29 cellular contexts compared by ENCODE assay signal in the genomic region with DNA sequence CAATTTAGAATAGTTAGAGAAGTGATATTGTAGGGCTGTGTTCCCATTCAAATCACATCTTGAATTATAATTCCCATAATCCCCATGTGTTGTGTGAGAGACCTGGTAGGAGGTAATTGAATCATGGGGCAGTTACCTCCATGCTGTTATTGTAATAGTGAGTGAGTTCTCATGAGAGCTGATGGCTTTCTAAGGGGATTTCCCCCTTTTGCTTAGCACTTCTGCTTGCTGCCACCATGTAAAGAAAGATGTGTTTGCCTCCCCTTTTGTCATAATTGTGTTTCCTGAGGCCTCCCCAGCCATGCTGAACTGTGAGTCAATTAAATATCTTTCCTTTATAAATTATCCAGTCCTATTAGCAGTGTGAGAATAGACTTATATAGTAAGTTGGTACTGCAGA. TPM values are rescaled to one million over a fixed set of nuclear protein-coding genes. Genes with fewer than 3 reads are reported as not detected.
"Had no signal": no experiment of that assay in that cellular context is flagged by ENCODE, and none has a peak within 500 bp of the region (broad histone marks: within the 10 kb centered on the region; RNA-seq: fewer than 3 reads in every experiment).

No MANE protein-coding gene starts in this region.

- ATAC-seq: activated naive CD4-positive, alpha-beta T cell treated with anti-CD3 and anti-CD28 coated beads, Interleukin-2, amount 50 U/mL, for 72 hours; activated T-cell treated with anti-CD3 and anti-CD28 coated beads, Interleukin-2, amount 50 U/mL, for 72 hours had no signal

- H3K4me1 Mint-ChIP-seq: activated CD4-positive, alpha-beta memory T cell treated with anti-CD3 and anti-CD28 coated beads, Interleukin-2, amount 10 ng/mL, durations not matched to agents 7 days and 5 days; activated CD4-positive, alpha-beta T cell treated with anti-CD3 and anti-CD28 coated beads, Interleukin-2, amount 10 ng/mL, durations not matched to agents 7 days and 5 days; activated naive CD8-positive, alpha-beta T cell treated with anti-CD3 and anti-CD28 coated beads, Interleukin-2, amount 10 ng/mL, durations not matched to agents 7 days and 5 days; brain had no signal

- FAIRE-seq: endometrium, endothelial cell of umbilical vein, frontal cortex had no signal

- H3K9me3 Mint-ChIP-seq: activated CD4-positive, alpha-beta T cell treated with anti-CD3 and anti-CD28 coated beads, Interleukin-2, amount 10 ng/mL, durations not matched to agents 7 days and 5 days; activated naive CD4-positive, alpha-beta T cell treated with anti-CD3 and anti-CD28 coated beads, Interleukin-2, amount 10 ng/mL, durations not matched to agents 7 days and 5 days had no signal

- H3K27me3 Mint-ChIP-seq: activated CD4-positive, alpha-beta memory T cell treated with anti-CD3 and anti-CD28 coated beads, Interleukin-2, amount 10 ng/mL, durations not matched to agents 7 days and 5 days; activated CD4-positive, alpha-beta T cell treated with anti-CD3 and anti-CD28 coated beads, Interleukin-2, amount 10 ng/mL, durations not matched to agents 7 days and 5 days; activated naive CD4-positive, alpha-beta T cell treated with anti-CD3 and anti-CD28 coated beads, Interleukin-2, amount 10 ng/mL, durations not matched to agents 7 days and 5 days; activated naive CD8-positive, alpha-beta T cell treated with anti-CD3 and anti-CD28 coated beads, Interleukin-2, amount 10 ng/mL, durations not matched to agents 7 days and 5 days; brain had no signal

- H3K9me3 ChIP-seq: colonic mucosa had no signal

- H3K36me3 ChIP-seq: ascending aorta, breast epithelium, cardiac muscle cell, colonic mucosa had no signal

- H3K4me1 ChIP-seq: ascending aorta, breast epithelium, colonic mucosa had no signal

- H3K36me3 Mint-ChIP-seq: activated naive CD4-positive, alpha-beta T cell treated with anti-CD3 and anti-CD28 coated beads, Interleukin-2, amount 10 ng/mL, durations not matched to agents 7 days and 5 days; brain had no signal

- H3K4me3 ChIP-seq: ascending aorta, breast epithelium, cardiac muscle cell, colonic mucosa had no signal

- DNase-seq: activated CD4-positive, alpha-beta memory T cell treated with anti-CD3 and anti-CD28 coated beads, Interleukin-2, amount 10 ng/mL, durations not matched to agents 7 days and 5 days; activated CD4-positive, alpha-beta T cell treated with anti-CD3 and anti-CD28 coated beads for 1 hour; activated CD4-positive, alpha-beta T cell treated with anti-CD3 and anti-CD28 coated beads for 4 hours; activated CD4-positive, alpha-beta T cell treated with anti-CD3 and anti-CD28 coated beads, Interleukin-2, amount 10 ng/mL, durations not matched to agents 7 days and 5 days; activated CD4-positive, alpha-beta T cell treated with anti-CD3 and anti-CD28 coated beads, Interleukin-2, amount 50 U/mL, for 4 hours; activated CD8-positive, alpha-beta memory T cell treated with anti-CD3 and anti-CD28 coated beads, Interleukin-2, amount 50 U/mL, for 48 hours; activated gamma-delta T cell; activated naive CD4-positive, alpha-beta T cell; activated naive CD4-positive, alpha-beta T cell treated with anti-CD3 and anti-CD28 coated beads, Interleukin-2, amount 10 ng/mL, durations not matched to agents 7 days and 5 days; activated naive CD8-positive, alpha-beta T cell treated with anti-CD3 and anti-CD28 coated beads, Interleukin-2, amount 10 ng/mL, durations not matched to agents 7 days and 5 days; activated T-cell treated with anti-CD3 and anti-CD28 coated beads for 4 hours; activated T-cell treated with anti-CD3 and anti-CD28 coated beads, Interleukin-2, amount 50 U/mL, for 24 hours; activated T-cell treated with anti-CD3 and anti-CD28 coated beads, Interleukin-2, amount 50 U/mL, for 72 hours; central memory CD4-positive, alpha-beta T cell; cerebellar nuclear complex; colonic mucosa; effector CD8-positive, alpha-beta T cell; foreskin fibroblast; head of caudate nucleus; T-helper 2 cell had no signal

- H3K4me3 Mint-ChIP-seq: activated CD4-positive, alpha-beta memory T cell treated with anti-CD3 and anti-CD28 coated beads, Interleukin-2, amount 10 ng/mL, durations not matched to agents 7 days and 5 days; activated CD4-positive, alpha-beta T cell treated with anti-CD3 and anti-CD28 coated beads, Interleukin-2, amount 10 ng/mL, durations not matched to agents 7 days and 5 days; activated naive CD4-positive, alpha-beta T cell treated with anti-CD3 and anti-CD28 coated beads, Interleukin-2, amount 10 ng/mL, durations not matched to agents 7 days and 5 days; activated naive CD8-positive, alpha-beta T cell treated with anti-CD3 and anti-CD28 coated beads, Interleukin-2, amount 10 ng/mL, durations not matched to agents 7 days and 5 days; activated T-cell treated with anti-CD3 and anti-CD28 coated beads, Interleukin-2, amount 50 U/mL, for 24 hours; activated T-cell treated with anti-CD3 and anti-CD28 coated beads, Interleukin-2, amount 50 U/mL, for 72 hours; brain had no signal

- H3K27me3 ChIP-seq: ascending aorta, breast epithelium, cardiac muscle cell, colonic mucosa had no signal

- H3K27ac Mint-ChIP-seq: activated CD4-positive, alpha-beta memory T cell treated with anti-CD3 and anti-CD28 coated beads, Interleukin-2, amount 10 ng/mL, durations not matched to agents 7 days and 5 days; activated CD4-positive, alpha-beta T cell treated with anti-CD3 and anti-CD28 coated beads, Interleukin-2, amount 10 ng/mL, durations not matched to agents 7 days and 5 days; activated naive CD4-positive, alpha-beta T cell treated with anti-CD3 and anti-CD28 coated beads, Interleukin-2, amount 10 ng/mL, durations not matched to agents 7 days and 5 days; activated naive CD8-positive, alpha-beta T cell treated with anti-CD3 and anti-CD28 coated beads, Interleukin-2, amount 10 ng/mL, durations not matched to agents 7 days and 5 days; activated T-cell treated with anti-CD3 and anti-CD28 coated beads, Interleukin-2, amount 50 U/mL, for 24 hours; activated T-cell treated with anti-CD3 and anti-CD28 coated beads, Interleukin-2, amount 50 U/mL, for 72 hours; brain had no signal

- H3K27ac ChIP-seq: ascending aorta, breast epithelium, cardiac muscle cell, colonic mucosa, epithelial cell of prostate had no signal

RNA-seq across cellular contexts. Expression of gene LPAR4, which starts 53.2 kb away (rescaled TPM):
- total RNA-seq: activated CD4-positive, alpha-beta T cell treated with anti-CD3 and anti-CD28 coated beads, Interleukin-2, amount 10 ng/mL, durations not matched to agents 7 days and 5 days; activated naive CD4-positive, alpha-beta T cell treated with anti-CD3 and anti-CD28 coated beads, Interleukin-2, amount 50 U/mL, for 72 hours; activated naive CD8-positive, alpha-beta T cell treated with anti-CD3 and anti-CD28 coated beads, Interleukin-2, amount 10 ng/mL, durations not matched to agents 7 days and 5 days; activated T-cell treated with anti-CD3 and anti-CD28 coated beads, Interleukin-2, amount 50 U/mL, for 72 hours; ascending aorta had no signal
